ENCODE assay signal across 10 cellular contexts in genomic region chr2:172280820-172281454, GRCh38.
A peak's percentile ranks its signal among the peaks of the same experiment; 100 is the strongest.
DNase-seq lines count a peak whose midpoint lies in the region; ATAC-seq and TF ChIP-seq lines count a peak whose summit lies in the region.
"Had no signal": no experiment of that assay in that cellular context is flagged by ENCODE, and none has a peak within 500 bp of the region (broad histone marks: within the 10 kb centered on the region; RNA-seq: fewer than 3 reads in every experiment).

No MANE protein-coding gene starts in this region.

- POLR2A ChIA-PET in SK-N-SH (lab: Yijun Ruan, JAX): interaction anchor here (0.6 kb wide), 1 partner anchor 99 kb away, joined by 3 read pairs; no protein-coding TSS in a partner anchor

- H3K27me3 ChIP-seq in foreskin keratinocyte (no peaks in the 10 kb centered on the region), SK-N-SH (ENCODE audit: insufficient read depth) (no peaks in the 10 kb centered on the region)

- peaks cover 20% of the 10 kb centered on the region for H3F3A ChIP-seq in SK-N-SH (replicated peaks; ENCODE audit: insufficient read depth)

- no peak overlapping the region for H3K4me2 ChIP-seq in SK-N-SH

- H3K36me3 ChIP-seq in SK-N-SH (replicated peaks in 1 of 2; ENCODE audit: control insufficient read depth in 1 of 2, insufficient read depth in 2 of 2, low read length in 1 of 2): no peaks in the 10 kb centered on the region

- H3K9me2 ChIP-seq in SK-N-SH: no peaks in the 10 kb centered on the region

- H4K20me1 ChIP-seq in SK-N-SH (ENCODE audit: insufficient read depth): no peaks in the 10 kb centered on the region

- no peak overlapping the region for H2AFZ ChIP-seq in SK-N-SH (ENCODE audit: low read depth)

- H3K4me1 ChIP-seq in foreskin keratinocyte: peaks cover 14% of the 10 kb centered on the region
- peaks cover 0 to 22% of the 10 kb centered on the region in 2 experiments; a peak in 3 of 4 replicates for H3K4me1 ChIP-seq in SK-N-SH (ENCODE audit: control insufficient read depth in 1 of 2, insufficient read depth in 2 of 2, low read depth in 1 of 2, low read length in 1 of 2)

- CTCF ChIA-PET in SK-N-SH (lab: Yijun Ruan, JAX): interaction anchor here (1.0 kb wide), 1 partner anchor 181 kb away, joined by 4 read pairs; no protein-coding TSS in a partner anchor

- 74% methylated on average over 5 of the region's 5 CpGs for WGBS in SK-N-SH (ENCODE audit: low lambda C conversion rate)

- ATAC-seq in HG02885 (IDR thresholded peaks at IDR 0.05; ENCODE audit: poor library complexity, unreplicated experiment): peak; percentile 70
- ATAC-seq in foreskin keratinocyte: no peak
- peak; percentile 75 for ATAC-seq in sciatic nerve
- no peak for ATAC-seq in GM21447 (IDR thresholded peaks at IDR 0.05; ENCODE audit: unreplicated experiment)
- no peak for ATAC-seq in GM21576 (IDR thresholded peaks at IDR 0.05; ENCODE audit: unreplicated experiment)

- intact Hi-C loops in sciatic nerve (cut with DNase I): no loop called here

- 0 out of 2 replicates have a peak, but pooled peaks cover 3% of the 10 kb centered on the region for H3K9me3 ChIP-seq in SK-N-SH

- no peak for TF ChIP-seq RAD21 in SK-N-SH (IDR thresholded peaks at IDR 0.05; ENCODE audit: low read length)

- H3K4me3 ChIP-seq in SK-N-SH (ENCODE audit: low read depth in 2 of 2, low read length in 1 of 2): no peak overlapping the region

- no peak overlapping the region for H3K9ac ChIP-seq in SK-N-SH

- TF ChIP-seq EP300 in SK-N-SH (IDR thresholded peaks at IDR 0.05; ENCODE audit: borderline replicate concordance in 1 of 2, low read depth in 1 of 2, low read length in 1 of 2): no peak

- no peaks in the 10 kb centered on the region for H3K79me2 ChIP-seq in SK-N-SH (ENCODE audit: insufficient read depth)

- H3K27ac ChIP-seq in foreskin keratinocyte (peak overlapping the region; percentile 37), SK-N-SH (ENCODE audit: low read depth in 2 of 2, low read length in 1 of 2) (peak overlapping the region in 1 of 2 experiments; percentile 98; a peak in 1 of 4 replicates)

- DNase-seq in NOMO-1 (lab: John Stamatoyannopoulos, UW; ENCODE audit: unreplicated experiment in 2 of 2): peak; percentile 87 to 98
- no peak for DNase-seq in foreskin keratinocyte
- DNase-seq in sciatic nerve (ENCODE audit: low spot score): peak; percentile 64
- DNase-seq in SK-N-SH: no peak
- DNase-seq: NCI-H1417 treated with DMSO at 0.1 percent for 48 hours; stimulated activated CD4-positive, alpha-beta T cell treated with anti-CD3 and anti-CD28 coated beads, Interleukin-1b, Interleukin-23, amount 100 ng/mL, for 48 hours; stimulated activated naive CD4-positive, alpha-beta T cell treated with Interleukin-2 at 50 U/mL for 16 hours had no signal

- TF ChIP-seq CTCF in foreskin keratinocyte (conservative IDR thresholded peaks at IDR 0.05): no peak
- no peak for TF ChIP-seq CTCF in SK-N-SH (IDR thresholded peaks at IDR 0.05)

TF ChIP-seq in SK-N-SH, 30 proteins besides CTCF, POLR2A, EP300 and RAD21:
- TF ChIP-seq NRF1 (IDR thresholded peaks at IDR 0.05; ENCODE audit: low read depth, low read length) (no peak), MXI1 (IDR thresholded peaks at IDR 0.05; ENCODE audit: low read depth, low read length) (no peak), FOXM1 (IDR thresholded peaks at IDR 0.05; ENCODE audit: low read depth) (no peak), NFIC (IDR thresholded peaks at IDR 0.05; ENCODE audit: borderline replicate concordance) (no peak), FOXJ3 (CRISPR knock-in tag; IDR thresholded peaks at IDR 0.05) (no peak), EZH2phosphoT487 (IDR thresholded peaks at IDR 0.05; ENCODE audit: borderline replicate concordance, low read depth) (no peak), POLR2AphosphoS5 (IDR thresholded peaks at IDR 0.05; ENCODE audit: low read depth, low read length) (no peak), GABPA (IDR thresholded peaks at IDR 0.05; ENCODE audit: low read depth) (no peak), GATA2 (CRISPR knock-in tag; IDR thresholded peaks at IDR 0.05) (no peak), TAF1 (IDR thresholded peaks at IDR 0.05; ENCODE audit: borderline replicate concordance, low read depth, low read length) (no peak), JUND (IDR thresholded peaks at IDR 0.05) (no peak), RXRA (IDR thresholded peaks at IDR 0.05; ENCODE audit: borderline replicate concordance, low read depth) (no peak), SIN3A (IDR thresholded peaks at IDR 0.05; ENCODE audit: borderline replicate concordance, low read depth, low read length) (no peak), RFX5 (IDR thresholded peaks at IDR 0.05; ENCODE audit: low read length) (no peak), CHD2 (IDR thresholded peaks at IDR 0.05; ENCODE audit: low read length, partially characterized antibody) (no peak), YY1 (IDR thresholded peaks at IDR 0.05; ENCODE audit: low read depth) (no peak), REST (IDR thresholded peaks at IDR 0.05; ENCODE audit: low read depth, low read length) (no peak), USF2 (IDR thresholded peaks at IDR 0.05; ENCODE audit: borderline replicate concordance, low read depth, low read length) (no peak)
- TF ChIP-seq, protein P1, sequence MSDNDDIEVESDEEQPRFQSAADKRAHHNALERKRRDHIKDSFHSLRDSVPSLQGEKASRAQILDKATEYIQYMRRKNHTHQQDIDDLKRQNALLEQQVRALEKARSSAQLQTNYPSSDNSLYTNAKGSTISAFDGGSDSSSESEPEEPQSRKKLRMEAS (IDR thresholded peaks at IDR 0.05; ENCODE audit: low read depth): no peak
- TF ChIP-seq, protein P2, sequence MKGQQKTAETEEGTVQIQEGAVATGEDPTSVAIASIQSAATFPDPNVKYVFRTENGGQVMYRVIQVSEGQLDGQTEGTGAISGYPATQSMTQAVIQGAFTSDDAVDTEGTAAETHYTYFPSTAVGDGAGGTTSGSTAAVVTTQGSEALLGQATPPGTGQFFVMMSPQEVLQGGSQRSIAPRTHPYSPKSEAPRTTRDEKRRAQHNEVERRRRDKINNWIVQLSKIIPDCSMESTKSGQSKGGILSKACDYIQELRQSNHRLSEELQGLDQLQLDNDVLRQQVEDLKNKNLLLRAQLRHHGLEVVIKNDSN (IDR thresholded peaks at IDR 0.05; ENCODE audit: borderline replicate concordance, low read depth): no peak

Comparison
In these comparisons a context has a peak if more than half of its experiments do, and no peak if none do; other contexts are left out.
1. ATAC-seq: peak in HG02885 (single experiment) and sciatic nerve (single experiment); none in foreskin keratinocyte (single experiment), GM21447 (single experiment) and GM21576 (single experiment).
2. DNase-seq: peak in NOMO-1 (2 of 2) and sciatic nerve (single experiment); none in foreskin keratinocyte (0 of 2) and SK-N-SH (single experiment).